ENCODE assay signal across 9 cellular contexts in the genomic region with DNA sequence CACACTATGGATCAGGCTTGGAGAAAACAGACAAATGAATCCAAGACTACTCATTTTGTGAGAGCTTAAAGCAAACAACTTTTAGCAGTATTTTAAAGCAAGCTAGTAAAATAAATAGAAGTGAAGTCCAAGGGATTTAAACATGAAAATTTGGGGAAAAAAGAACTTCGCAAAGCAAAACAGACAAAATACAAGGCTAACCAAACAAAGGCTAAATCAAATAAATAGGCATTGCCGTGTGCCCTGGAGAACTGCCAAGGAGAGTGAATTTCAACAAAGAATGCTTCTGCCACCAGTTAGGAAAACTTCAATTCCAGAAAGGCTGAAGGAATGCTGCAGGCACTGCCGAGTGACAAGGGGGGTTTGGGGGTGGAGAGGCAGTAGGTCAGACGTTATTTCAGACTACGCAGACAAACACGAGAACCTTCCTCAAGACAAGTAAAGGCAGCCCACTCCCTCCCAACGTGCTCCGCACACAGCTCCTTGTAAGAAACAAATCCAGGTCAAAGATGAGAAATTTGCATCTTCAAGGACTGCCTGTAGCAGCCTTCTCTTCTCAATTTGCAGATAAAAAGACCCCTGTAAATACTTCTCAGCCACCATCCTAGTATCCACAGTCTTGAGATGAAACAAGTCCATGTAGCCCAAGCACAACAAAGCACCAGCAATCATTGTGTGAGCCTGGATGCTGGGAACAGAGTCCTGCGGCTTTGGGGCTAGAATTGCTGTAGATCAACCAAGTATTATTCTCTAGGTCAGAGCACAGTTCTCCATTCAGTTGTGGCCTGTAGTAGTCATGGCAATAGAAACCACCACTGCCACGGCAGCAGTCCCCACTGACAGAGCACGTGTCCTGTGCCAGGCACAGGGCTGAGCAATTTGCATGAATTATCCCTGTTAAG. TPM values are rescaled to one million over a fixed set of nuclear protein-coding genes. Genes with fewer than 3 reads are reported as not detected.
DNase-seq lines count a peak whose midpoint lies in the region; ATAC-seq, FAIRE-seq and TF ChIP-seq lines count a peak whose summit lies in the region.
"Had no signal": no experiment of that assay in that cellular context is flagged by ENCODE, and none has a peak within 500 bp of the region (broad histone marks: within the 10 kb centered on the region; RNA-seq: fewer than 3 reads in every experiment).

No MANE protein-coding gene starts in this region.

- ATAC-seq in A549 (peak; percentile 21 to 55; a peak in 4 of 6 replicates), GM18873 (IDR thresholded peaks at IDR 0.05; ENCODE audit: low FRiP score, unreplicated experiment) (no peak), HG03457 (IDR thresholded peaks at IDR 0.05; ENCODE audit: unreplicated experiment) (no peak), HG03095 (IDR thresholded peaks at IDR 0.05; ENCODE audit: unreplicated experiment) (no peak)

- TF ChIP-seq EP300 in A549 (IDR thresholded peaks at IDR 0.05) = no peak

- no peak for TF ChIP-seq POLR2A in A549 (IDR thresholded peaks at IDR 0.05; ENCODE audit: low read length)

- POLR2A ChIA-PET in A549 (lab: Yijun Ruan, JAX) = no interaction called here

- no peak for FAIRE-seq in A549 (lab: Jason Lieb, UNC)

- TF ChIP-seq CTCF in A549 (IDR thresholded peaks at IDR 0.05) (no peak), mesothelial cell of epicardium (IDR thresholded peaks at IDR 0.05; ENCODE audit: unreplicated experiment) (no peak)

- TF ChIP-seq RAD21 in A549 (conservative IDR thresholded peaks at IDR 0.05 in 1 of 2, IDR thresholded peaks at IDR 0.05 in 1 of 2) = no peak

- 35% methylated on average over 11 of the region's 11 CpGs for WGBS in A549 (ENCODE audit: missing lambda C conversion rate)

- H3K4me3 ChIP-seq in A549 (0 out of 3 replicates have a peak overlapping the region, but pooled peaks have one; percentile 4), HUES6 (ENCODE audit: low read depth, low read length) (0 out of 2 replicates have a peak overlapping the region, but pooled peaks have one; percentile 6)

- no peaks in the 10 kb centered on the region for H3K27me3 ChIP-seq in HUES6 (ENCODE audit: control insufficient read depth, insufficient read depth, low read length)

- H3K4me1 ChIP-seq in A549 (peaks cover 35% of the 10 kb centered on the region), HUES6 (ENCODE audit: control insufficient read depth, insufficient read depth, low read length) (peaks cover 37% of the 10 kb centered on the region)

- no peaks in the 10 kb centered on the region for H3K9me3 ChIP-seq in A549
- no peaks in the 10 kb centered on the region for H3K9me3 ChIP-seq in HUES6 (ENCODE audit: control insufficient read depth, insufficient read depth, low read depth, low read length)

- H3K36me3 ChIP-seq in HUES6 (ENCODE audit: control insufficient read depth, insufficient read depth, low read length) = no peaks in the 10 kb centered on the region

- peak overlapping the region; percentile 67 for H3K4me2 ChIP-seq in A549

- peak in 1 of 2 experiments; percentile 60 for DNase-seq in A549 (ENCODE audit: low read depth in 1 of 2, low spot score in 1 of 2)
- peak; percentile 76 for DNase-seq in dedifferentiated amniotic fluid mesenchymal stem cell (ENCODE audit: extremely low spot score)
- DNase-seq in mesothelial cell of epicardium (ENCODE audit: low spot score in 2 of 2, unreplicated experiment in 2 of 2) = peak in 1 of 2 experiments; percentile 55
- DNase-seq in NCI-H226 = no peak
- DNase-seq: activated gamma-delta T cell treated with Interleukin-2 at 50 U/mL for 16 hours had no signal

- no peaks in the 10 kb centered on the region for H3K27me3 Mint-ChIP-seq in mesothelial cell of epicardium (ENCODE audit: low read depth)

- H3K27ac ChIP-seq in A549 (peak overlapping the region; percentile 59 to 78), HUES6 (ENCODE audit: low read depth, low read length) (peak overlapping the region; percentile 34; the same call in 1 of the 2 replicates)

- peak overlapping the region; percentile 26 for H3K9ac ChIP-seq in HUES6 (ENCODE audit: low read length)

- H3K27ac Mint-ChIP-seq in mesothelial cell of epicardium = peak overlapping the region; percentile 87

- H3K4me3 Mint-ChIP-seq in mesothelial cell of epicardium = peak overlapping the region; percentile 6

- H3K36me3 Mint-ChIP-seq in mesothelial cell of epicardium = no peaks in the 10 kb centered on the region

- peaks cover 4% of the 10 kb centered on the region for H3K9me3 Mint-ChIP-seq in mesothelial cell of epicardium

- peaks cover 44% of the 10 kb centered on the region for H3K4me1 Mint-ChIP-seq in mesothelial cell of epicardium

- CTCF ChIA-PET in A549 (lab: Yijun Ruan, JAX) = interaction anchor here (0.8 to 3.9 kb wide), 6 partner anchors 12 to 884 kb away, joined by 3 to 14 read pairs (median 4); no protein-coding TSS in a partner anchor

TF ChIP-seq in A549, 52 proteins besides CTCF, POLR2A, EP300 and RAD21:
- TF ChIP-seq, protein P1, sequence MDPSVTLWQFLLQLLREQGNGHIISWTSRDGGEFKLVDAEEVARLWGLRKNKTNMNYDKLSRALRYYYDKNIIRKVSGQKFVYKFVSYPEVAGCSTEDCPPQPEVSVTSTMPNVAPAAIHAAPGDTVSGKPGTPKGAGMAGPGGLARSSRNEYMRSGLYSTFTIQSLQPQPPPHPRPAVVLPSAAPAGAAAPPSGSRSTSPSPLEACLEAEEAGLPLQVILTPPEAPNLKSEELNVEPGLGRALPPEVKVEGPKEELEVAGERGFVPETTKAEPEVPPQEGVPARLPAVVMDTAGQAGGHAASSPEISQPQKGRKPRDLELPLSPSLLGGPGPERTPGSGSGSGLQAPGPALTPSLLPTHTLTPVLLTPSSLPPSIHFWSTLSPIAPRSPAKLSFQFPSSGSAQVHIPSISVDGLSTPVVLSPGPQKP (IDR thresholded peaks at IDR 0.05; ENCODE audit: low read depth, low read length) = no peak
- TF ChIP-seq, protein P2, sequence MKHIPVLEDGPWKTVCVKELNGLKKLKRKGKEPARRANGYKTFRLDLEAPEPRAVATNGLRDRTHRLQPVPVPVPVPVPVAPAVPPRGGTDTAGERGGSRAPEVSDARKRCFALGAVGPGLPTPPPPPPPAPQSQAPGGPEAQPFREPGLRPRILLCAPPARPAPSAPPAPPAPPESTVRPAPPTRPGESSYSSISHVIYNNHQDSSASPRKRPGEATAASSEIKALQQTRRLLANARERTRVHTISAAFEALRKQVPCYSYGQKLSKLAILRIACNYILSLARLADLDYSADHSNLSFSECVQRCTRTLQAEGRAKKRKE (CRISPR knock-in tag; IDR thresholded peaks at IDR 0.05; ENCODE audit: low read depth) = no peak
- no peak for TF ChIP-seq ZNF302 (CRISPR knock-in tag; IDR thresholded peaks at IDR 0.05)
- TF ChIP-seq, protein P3, sequence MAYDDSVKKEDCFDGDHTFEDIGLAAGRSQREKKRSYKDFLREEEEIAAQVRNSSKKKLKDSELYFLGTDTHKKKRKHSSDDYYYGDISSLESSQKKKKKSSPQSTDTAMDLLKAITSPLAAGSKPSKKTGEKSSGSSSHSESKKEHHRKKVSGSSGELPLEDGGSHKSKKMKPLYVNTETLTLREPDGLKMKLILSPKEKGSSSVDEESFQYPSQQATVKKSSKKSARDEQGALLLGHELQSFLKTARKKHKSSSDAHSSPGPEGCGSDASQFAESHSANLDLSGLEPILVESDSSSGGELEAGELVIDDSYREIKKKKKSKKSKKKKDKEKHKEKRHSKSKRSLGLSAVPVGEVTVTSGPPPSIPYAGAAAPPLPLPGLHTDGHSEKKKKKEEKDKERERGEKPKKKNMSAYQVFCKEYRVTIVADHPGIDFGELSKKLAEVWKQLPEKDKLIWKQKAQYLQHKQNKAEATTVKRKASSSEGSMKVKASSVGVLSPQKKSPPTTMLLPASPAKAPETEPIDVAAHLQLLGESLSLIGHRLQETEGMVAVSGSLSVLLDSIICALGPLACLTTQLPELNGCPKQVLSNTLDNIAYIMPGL (CRISPR knock-in tag; IDR thresholded peaks at IDR 0.05; ENCODE audit: borderline replicate concordance) = no peak
- TF ChIP-seq, protein P4, sequence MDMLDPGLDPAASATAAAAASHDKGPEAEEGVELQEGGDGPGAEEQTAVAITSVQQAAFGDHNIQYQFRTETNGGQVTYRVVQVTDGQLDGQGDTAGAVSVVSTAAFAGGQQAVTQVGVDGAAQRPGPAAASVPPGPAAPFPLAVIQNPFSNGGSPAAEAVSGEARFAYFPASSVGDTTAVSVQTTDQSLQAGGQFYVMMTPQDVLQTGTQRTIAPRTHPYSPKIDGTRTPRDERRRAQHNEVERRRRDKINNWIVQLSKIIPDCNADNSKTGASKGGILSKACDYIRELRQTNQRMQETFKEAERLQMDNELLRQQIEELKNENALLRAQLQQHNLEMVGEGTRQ (IDR thresholded peaks at IDR 0.05) = no peak
- no peak for TF ChIP-seq POLR2AphosphoS2 (conservative IDR thresholded peaks at IDR 0.05; ENCODE audit: low read length)
- TF ChIP-seq CHD4 (IDR thresholded peaks at IDR 0.05; ENCODE audit: borderline replicate concordance) = no peak
- TF ChIP-seq BHLHE40 (IDR thresholded peaks at IDR 0.05; ENCODE audit: low read depth, low read length) = no peak
- no peak for TF ChIP-seq TFCP2L1 (CRISPR knock-in tag; IDR thresholded peaks at IDR 0.05)
- TF ChIP-seq CBX8 (IDR thresholded peaks at IDR 0.05) = no peak
- no peak for TF ChIP-seq CBX2 (IDR thresholded peaks at IDR 0.05; ENCODE audit: borderline replicate concordance, low read depth)
- TF ChIP-seq RNF2 (IDR thresholded peaks at IDR 0.05; ENCODE audit: borderline replicate concordance, low read depth) = no peak
- no peak for TF ChIP-seq RARB (CRISPR knock-in tag; IDR thresholded peaks at IDR 0.05)
- no peak for TF ChIP-seq FOSL2 (IDR thresholded peaks at IDR 0.05)
- TF ChIP-seq FOSL2 (CRISPR knock-in tag; IDR thresholded peaks at IDR 0.05) = no peak
- TF ChIP-seq SMC3 (IDR thresholded peaks at IDR 0.05) = no peak
- TF ChIP-seq PHF8 (IDR thresholded peaks at IDR 0.05; ENCODE audit: borderline replicate concordance, low read depth) = no peak

RNA-seq across cellular contexts. Expression of a gene that starts 43.3 kb away (rescaled TPM):
- polyA plus RNA-seq in A549 (2011; rRNA removed) (10.8 and 18.8 TPM in 2 replicates), A549 (2017; fragmentation: RNase III; extraction: RNeasy Plus Mini Kit Qiagen cat#74134 plus additional on column Dnase treatment) (16.7 to 19.6 TPM (median 19.2 TPM) in 3 replicates)
- polyA plus RNA-seq in A549 (2012; cell fraction: cytosol; rRNA removed) = 4.6 and 6.3 TPM in 2 replicates
- 1.4 and 3.4 TPM in 2 replicates for polyA plus RNA-seq in A549 (2012; cell fraction: nucleus; rRNA removed)
- 2.1 and 4.0 TPM in 2 replicates for polyA minus RNA-seq in A549 (2011; rRNA and poly(A)+ RNA removed)
- 9.9 to 14.1 TPM (median 12.2 TPM) in 3 replicates for total RNA-seq in mesothelial cell of epicardium

RNA-seq across cellular contexts. Expression of a gene that starts 44.5 kb away (rescaled TPM):
- polyA plus RNA-seq in A549 (2011; rRNA removed) (21.4 and 21.6 TPM in 2 replicates), A549 (2017; fragmentation: RNase III; extraction: RNeasy Plus Mini Kit Qiagen cat#74134 plus additional on column Dnase treatment) (14.7 to 15.3 TPM (median 15.2 TPM) in 3 replicates)
- 12.5 and 13.6 TPM in 2 replicates for polyA plus RNA-seq in A549 (2012; cell fraction: cytosol; rRNA removed)
- 8.4 and 10.4 TPM in 2 replicates for polyA plus RNA-seq in A549 (2012; cell fraction: nucleus; rRNA removed)
- 27.2 and 28.2 TPM in 2 replicates for polyA minus RNA-seq in A549 (2011; rRNA and poly(A)+ RNA removed)
- total RNA-seq in mesothelial cell of epicardium = 30.6 to 34.9 TPM (median 30.8 TPM) in 3 replicates

Comparison
In these comparisons a context has a peak if more than half of its experiments do, and no peak if none do; other contexts are left out.
1. ATAC-seq: peak in A549 (2 of 2); none in GM18873 (single experiment), HG03457 (single experiment) and HG03095 (single experiment).